ENCODE assay signal across 11 cellular contexts in the genomic region with DNA sequence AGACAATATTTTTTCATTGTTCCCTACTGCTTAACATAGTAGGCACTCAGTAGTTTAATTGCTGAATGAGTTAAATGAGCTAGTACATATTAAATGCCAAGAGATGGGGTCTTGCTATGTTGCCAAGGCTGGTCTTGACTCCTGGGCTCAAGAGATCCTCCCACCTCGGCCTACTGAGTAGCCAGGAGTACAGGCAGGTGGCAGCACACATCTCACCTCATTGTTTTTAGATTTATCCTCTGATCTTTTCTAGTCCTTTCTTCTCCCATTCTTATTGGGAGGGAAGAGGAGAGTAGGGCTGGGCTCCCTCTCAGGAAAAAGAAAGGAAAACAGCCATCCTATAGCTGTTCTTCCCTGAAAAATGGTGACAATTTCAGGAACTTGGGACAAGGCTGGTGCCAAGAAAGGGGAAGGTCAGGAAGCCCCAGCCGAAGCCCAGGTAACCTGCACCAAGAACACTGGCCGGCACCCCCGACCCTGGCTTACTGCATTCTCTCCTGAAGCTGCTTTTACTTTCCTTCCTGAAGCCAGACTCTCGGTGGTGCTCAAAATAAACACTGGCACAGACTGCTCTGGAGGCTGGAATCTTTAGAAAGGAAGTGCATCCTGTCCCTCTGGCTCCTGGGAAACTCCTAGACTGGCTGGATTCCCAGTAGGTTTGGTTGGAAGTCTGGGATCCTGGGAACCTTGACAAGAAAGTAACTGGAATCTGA. TPM values are rescaled to one million over a fixed set of nuclear protein-coding genes. Genes with fewer than 3 reads are reported as not detected.
DNase-seq lines count a peak whose midpoint lies in the region; ATAC-seq lines count a peak whose summit lies in the region.
"Had no signal": no experiment of that assay in that cellular context is flagged by ENCODE, and none has a peak within 500 bp of the region (broad histone marks: within the 10 kb centered on the region; RNA-seq: fewer than 3 reads in every experiment).

No MANE protein-coding gene starts in this region.

- peaks cover 46% of the 10 kb centered on the region for H3K79me1 ChIP-seq in mesenchymal stem cell (replicated peaks; ENCODE audit: low read length, poor library complexity, severe bottlenecking)

- no peak for ATAC-seq in left cardiac atrium
- no peak for ATAC-seq in Right ventricle myocardium inferior
- no peak for ATAC-seq in GM18498 (IDR thresholded peaks at IDR 0.05; ENCODE audit: unreplicated experiment)
- no peak for ATAC-seq in GM21576 (IDR thresholded peaks at IDR 0.05; ENCODE audit: unreplicated experiment)

- H4K8ac ChIP-seq in mesenchymal stem cell (ENCODE audit: low read length) = peak overlapping the region; percentile 84

- DNase-seq in left cardiac atrium (peak; percentile 44), Right ventricle myocardium inferior (ENCODE audit: missing footprints) (no peak), dermis blood vessel endothelial cell (peak; percentile 89), mesenchymal stem cell (peak; percentile 95), NCI-H1436 (lab: John Stamatoyannopoulos, UW) (no peak), LoVo (ENCODE audit: low spot score) (no peak)
- DNase-seq: midbrain had no signal

- no peak overlapping the region for H3K23ac ChIP-seq in mesenchymal stem cell (ENCODE audit: low read length in 2 of 2)

- H3K4me1 ChIP-seq in mesenchymal stem cell (ENCODE audit: control insufficient read depth, insufficient read depth, low read depth, low read length) = peaks cover 24% of the 10 kb centered on the region

- peak overlapping the region in 1 of 2 experiments; percentile 15 for H2BK12ac ChIP-seq in mesenchymal stem cell (ENCODE audit: low read length in 2 of 2)

- no peak overlapping the region for H3K4me2 ChIP-seq in mesenchymal stem cell (ENCODE audit: low read length, poor library complexity, severe bottlenecking)

- H2BK120ac ChIP-seq in mesenchymal stem cell (ENCODE audit: low read depth, low read length) = peak overlapping the region; percentile 15

- H3K27ac ChIP-seq in mesenchymal stem cell (ENCODE audit: low read length, poor library complexity, severe bottlenecking) = peak overlapping the region; percentile 41
- H3K27ac ChIP-seq: cardiac muscle cell had no signal

- no peak overlapping the region for H2BK15ac ChIP-seq in mesenchymal stem cell (ENCODE audit: low read depth, poor library complexity, severe bottlenecking)

- peak overlapping the region; percentile 41 for H2AK5ac ChIP-seq in mesenchymal stem cell (ENCODE audit: low read length, severe bottlenecking)

- H3K14ac ChIP-seq in mesenchymal stem cell (ENCODE audit: low read length in 2 of 2) = no peak overlapping the region

- peak overlapping the region in 1 of 2 experiments; percentile 37 for H3K18ac ChIP-seq in mesenchymal stem cell (ENCODE audit: low read depth in 1 of 2, low read length in 2 of 2)

- H3K9ac ChIP-seq in mesenchymal stem cell (ENCODE audit: low read length) = peak overlapping the region; percentile 33

- H3K4ac ChIP-seq in mesenchymal stem cell (ENCODE audit: low read depth in 1 of 2, low read length in 2 of 2) = peak overlapping the region in 1 of 2 experiments; percentile 68

- no peaks in the 10 kb centered on the region for H3K27me3 ChIP-seq in mesenchymal stem cell (ENCODE audit: control insufficient read depth in 1 of 2, insufficient read depth in 1 of 2, low read length in 2 of 2)
- H3K27me3 ChIP-seq: cardiac muscle cell had no signal

- WGBS in mesenchymal stem cell = 36% methylated on average over 5 of the region's 5 CpGs

- H3K4me3 ChIP-seq in mesenchymal stem cell (ENCODE audit: insufficient read depth in 1 of 2, low read depth in 1 of 2, low read length in 2 of 2) = no peak overlapping the region
- H3K4me3 ChIP-seq: cardiac muscle cell had no signal

- H3K9me3 ChIP-seq in mesenchymal stem cell (ENCODE audit: control insufficient read depth, low read length) = no peaks in the 10 kb centered on the region

- no peak overlapping the region for H2AFZ ChIP-seq in mesenchymal stem cell (ENCODE audit: low read depth, low read length)

- no peak overlapping the region for H2BK5ac ChIP-seq in mesenchymal stem cell (ENCODE audit: low read depth, low read length, poor library complexity, severe bottlenecking)

- H4K91ac ChIP-seq in mesenchymal stem cell (ENCODE audit: low read length) = peak overlapping the region; percentile 47

- peaks cover 41 to 44% of the 10 kb centered on the region in 2 experiments for H3K36me3 ChIP-seq in mesenchymal stem cell (ENCODE audit: control insufficient read depth in 1 of 2, insufficient read depth in 2 of 2, low read depth in 1 of 2, low read length in 2 of 2)

- intact Hi-C loops in left cardiac atrium (cut with DNase I) (no loop called here), Right ventricle myocardium inferior (cut with DNase I) (loop anchor here (5.0 kb wide), 2 partner anchors 296 to 614 kb away; partner anchors contain the start of genes NLK and PHF12)

RNA-seq across cellular contexts. Expression of gene TNFAIP1, which starts 2.7 kb away (rescaled TPM):
- total RNA-seq in left cardiac atrium = 10 to 100 TPM; 26.4 to 83.8 TPM
- total RNA-seq in Right ventricle myocardium inferior = 32.9 TPM
- 107 and 108 TPM in 2 replicates for total RNA-seq in dermis blood vessel endothelial cell
- 49.4 TPM for polyA plus RNA-seq in mesenchymal stem cell (2013, experiment 1 of 2)
- 49.9 TPM for polyA plus RNA-seq in mesenchymal stem cell (2013, experiment 2 of 2)

RNA-seq across cellular contexts. Expression of gene IFT20, which starts 2.9 kb away (rescaled TPM):
- 10 to 100 TPM; 17.7 to 21.0 TPM for total RNA-seq in left cardiac atrium
- total RNA-seq in Right ventricle myocardium inferior = 11.6 TPM
- total RNA-seq in dermis blood vessel endothelial cell = 35.3 and 61.4 TPM in 2 replicates
- 71.7 TPM for polyA plus RNA-seq in mesenchymal stem cell (2013, experiment 1 of 2)
- polyA plus RNA-seq in mesenchymal stem cell (2013, experiment 2 of 2) = 73.0 TPM

RNA-seq across cellular contexts. Expression of gene POLDIP2, which starts 19.1 kb away (rescaled TPM):
- total RNA-seq in left cardiac atrium (100 to 1,000 TPM in 1 of 2 donors, 10 to 100 TPM in 1; 96.3 to 107 TPM), Right ventricle myocardium inferior (160 TPM), dermis blood vessel endothelial cell (69.4 and 92.4 TPM in 2 replicates)
- polyA plus RNA-seq in mesenchymal stem cell (2013, experiment 1 of 2) = 67.8 TPM
- polyA plus RNA-seq in mesenchymal stem cell (2013, experiment 2 of 2) = 67.2 TPM

RNA-seq across cellular contexts. Expression of gene TMEM97, which starts 19.2 kb away (rescaled TPM):
- 1 to 10 TPM; 5.4 to 6.0 TPM for total RNA-seq in left cardiac atrium
- total RNA-seq in Right ventricle myocardium inferior = 2.3 TPM
- 9.0 and 27.4 TPM in 2 replicates for total RNA-seq in dermis blood vessel endothelial cell
- 174 TPM for polyA plus RNA-seq in mesenchymal stem cell (2013, experiment 1 of 2)
- polyA plus RNA-seq in mesenchymal stem cell (2013, experiment 2 of 2) = 170 TPM

RNA-seq across cellular contexts. Expression of gene SEBOX, which starts 26.8 kb away (rescaled TPM):
- total RNA-seq in left cardiac atrium (not detected), Right ventricle myocardium inferior (not detected), dermis blood vessel endothelial cell (not detected in 2 replicates)
- not detected for polyA plus RNA-seq in mesenchymal stem cell (2013, experiment 1 of 2)
- polyA plus RNA-seq in mesenchymal stem cell (2013, experiment 2 of 2) = not detected
- total RNA-seq: cardiac muscle cell had no signal
- polyA plus RNA-seq: BJ had no signal

Comparison
In these comparisons a context has a peak if more than half of its experiments do, and no peak if none do; other contexts are left out.
1. DNase-seq: peak in left cardiac atrium (single experiment), dermis blood vessel endothelial cell (single experiment) and mesenchymal stem cell (single experiment); none in Right ventricle myocardium inferior (single experiment), NCI-H1436 (single experiment) and LoVo (single experiment).